17 cellular contexts compared by ENCODE assay signal in genomic region chr12:42396473-42397259, GRCh38.
DNase-seq lines count a peak whose midpoint lies in the region; ATAC-seq and TF ChIP-seq lines count a peak whose summit lies in the region.
"Had no signal": no experiment of that assay in that cellular context is flagged by ENCODE, and none has a peak within 500 bp of the region (broad histone marks: within the 10 kb centered on the region; RNA-seq: fewer than 3 reads in every experiment).

No MANE protein-coding gene starts in this region.

- H3K4me1 ChIP-seq in Peyer's patch: no peaks in the 10 kb centered on the region
- H3K4me1 ChIP-seq: ascending aorta, tibial nerve had no signal

- H3K9me3 Mint-ChIP-seq in activated CD4-positive, alpha-beta T cell treated with anti-CD3 and anti-CD28 coated beads for 36 hours (ENCODE audit: low read depth): no peaks in the 10 kb centered on the region
- no peaks in the 10 kb centered on the region for H3K9me3 Mint-ChIP-seq in activated naive CD8-positive, alpha-beta T cell treated with anti-CD3 and anti-CD28 coated beads, Interleukin-2, amount 50 U/mL, for 24 hours
- H3K9me3 Mint-ChIP-seq in activated T-helper 17 cell treated with anti-CD3 and anti-CD28 coated beads, Interleukin-2, amount 50 U/mL, for 72 hours: no peaks in the 10 kb centered on the region
- H3K9me3 Mint-ChIP-seq: activated T-cell treated with anti-CD3 and anti-CD28 coated beads, Interleukin-2, amount 50 U/mL, for 4 hours; neural crest cell had no signal

- ATAC-seq in activated CD4-positive, alpha-beta T cell treated with anti-CD3 and anti-CD28 coated beads for 36 hours: peak; percentile 26
- ATAC-seq in HG03066 (IDR thresholded peaks at IDR 0.05; ENCODE audit: low read depth, unreplicated experiment): peak; percentile 72
- ATAC-seq in activated naive CD8-positive, alpha-beta T cell treated with anti-CD3 and anti-CD28 coated beads, Interleukin-2, amount 50 U/mL, for 24 hours: no peak
- ATAC-seq in activated T-helper 17 cell treated with anti-CD3 and anti-CD28 coated beads, Interleukin-2, amount 50 U/mL, for 72 hours (replicated peaks): no peak
- no peak for ATAC-seq in GM18868 (IDR thresholded peaks at IDR 0.05; ENCODE audit: unreplicated experiment)
- ATAC-seq: activated T-cell treated with anti-CD3 and anti-CD28 coated beads, Interleukin-2, amount 50 U/mL, for 4 hours; right cardiac atrium; Right ventricle myocardium inferior had no signal

- no peaks in the 10 kb centered on the region for H3K9me3 ChIP-seq in Peyer's patch
- H3K9me3 ChIP-seq: ascending aorta, tibial nerve had no signal

- intact Hi-C loops in activated CD4-positive, alpha-beta T cell treated with anti-CD3 and anti-CD28 coated beads for 36 hours (cut with DNase I, micrococcal nuclease): no loop called here

- H3K36me3 ChIP-seq in Peyer's patch: peaks cover 0 to 35% (median 0%) of the 10 kb centered on the region in 3 donors

- H3K4me1 Mint-ChIP-seq in activated CD4-positive, alpha-beta T cell treated with anti-CD3 and anti-CD28 coated beads for 36 hours: no peaks in the 10 kb centered on the region
- peaks cover 7% of the 10 kb centered on the region for H3K4me1 Mint-ChIP-seq in activated naive CD8-positive, alpha-beta T cell treated with anti-CD3 and anti-CD28 coated beads, Interleukin-2, amount 50 U/mL, for 24 hours
- H3K4me1 Mint-ChIP-seq in activated T-helper 17 cell treated with anti-CD3 and anti-CD28 coated beads, Interleukin-2, amount 50 U/mL, for 72 hours: no peaks in the 10 kb centered on the region
- H3K4me1 Mint-ChIP-seq: CD14-positive monocyte, neural crest cell had no signal

- no peaks in the 10 kb centered on the region for H3K27me3 Mint-ChIP-seq in activated CD4-positive, alpha-beta T cell treated with anti-CD3 and anti-CD28 coated beads for 36 hours
- no peaks in the 10 kb centered on the region for H3K27me3 Mint-ChIP-seq in activated naive CD8-positive, alpha-beta T cell treated with anti-CD3 and anti-CD28 coated beads, Interleukin-2, amount 50 U/mL, for 24 hours
- H3K27me3 Mint-ChIP-seq in activated T-helper 17 cell treated with anti-CD3 and anti-CD28 coated beads, Interleukin-2, amount 50 U/mL, for 72 hours: no peaks in the 10 kb centered on the region

- H3K4me3 ChIP-seq in skeletal muscle cell (ENCODE audit: low read depth, low read length) (no peak overlapping the region), Peyer's patch (no peak overlapping the region)
- H3K4me3 ChIP-seq: ascending aorta, tibial nerve had no signal

- DNase-seq in activated CD4-positive, alpha-beta T cell treated with anti-CD3 and anti-CD28 coated beads for 36 hours: no peak
- DNase-seq in activated CD4-positive, alpha-beta T cell treated with anti-CD3 and anti-CD28 coated beads for 4 hours: no peak
- DNase-seq in activated naive CD8-positive, alpha-beta T cell treated with anti-CD3 and anti-CD28 coated beads, Interleukin-2, amount 50 U/mL, for 24 hours: no peak
- DNase-seq in skeletal muscle cell (ENCODE audit: low read depth) (peak; percentile 7), Peyer's patch (no peak)
- DNase-seq: 8988T; activated T-cell treated with anti-CD3 and anti-CD28 coated beads, Interleukin-2, amount 50 U/mL, for 4 hours; NCI-H2081 treated with DMSO at 0.1 percent for 48 hours; right cardiac atrium had no signal

- H3K27me3 ChIP-seq in Peyer's patch: no peaks in the 10 kb centered on the region
- H3K27me3 ChIP-seq: ascending aorta, tibial nerve had no signal

- peaks cover 32% of the 10 kb centered on the region for H3K36me3 Mint-ChIP-seq in activated CD4-positive, alpha-beta T cell treated with anti-CD3 and anti-CD28 coated beads for 36 hours (ENCODE audit: low read depth)
- peaks cover 43% of the 10 kb centered on the region for H3K36me3 Mint-ChIP-seq in activated naive CD8-positive, alpha-beta T cell treated with anti-CD3 and anti-CD28 coated beads, Interleukin-2, amount 50 U/mL, for 24 hours (ENCODE audit: low read depth)
- H3K36me3 Mint-ChIP-seq in activated T-helper 17 cell treated with anti-CD3 and anti-CD28 coated beads, Interleukin-2, amount 50 U/mL, for 72 hours (ENCODE audit: low read depth): peaks cover 98% of the 10 kb centered on the region

- no peak overlapping the region for H3K27ac Mint-ChIP-seq in activated CD4-positive, alpha-beta T cell treated with anti-CD3 and anti-CD28 coated beads for 36 hours
- peak overlapping the region; percentile 12 for H3K27ac Mint-ChIP-seq in activated naive CD8-positive, alpha-beta T cell treated with anti-CD3 and anti-CD28 coated beads, Interleukin-2, amount 50 U/mL, for 24 hours
- no peak overlapping the region for H3K27ac Mint-ChIP-seq in activated T-helper 17 cell treated with anti-CD3 and anti-CD28 coated beads, Interleukin-2, amount 50 U/mL, for 72 hours

- TF ChIP-seq POLR2A in Peyer's patch (IDR thresholded peaks at IDR 0.05): no peak

- H3K27ac ChIP-seq in Peyer's patch: no peak overlapping the region
- H3K27ac ChIP-seq: ascending aorta, tibial nerve had no signal

- POLR2A ChIA-PET in activated CD4-positive, alpha-beta T cell treated with anti-CD3 and anti-CD28 coated beads for 36 hours (lab: Charles Lee): no interaction called here

- CTCF ChIA-PET in activated CD4-positive, alpha-beta T cell treated with anti-CD3 and anti-CD28 coated beads for 36 hours (lab: Charles Lee): interaction anchor here (0.5 to 0.6 kb wide), 2 partner anchors 18 to 214 kb away, joined by 3 read pairs; no protein-coding TSS in a partner anchor

- no peak for TF ChIP-seq CTCF in Peyer's patch (IDR thresholded peaks at IDR 0.05)

- no peak overlapping the region for H3K4me3 Mint-ChIP-seq in activated CD4-positive, alpha-beta T cell treated with anti-CD3 and anti-CD28 coated beads for 36 hours
- no peak overlapping the region for H3K4me3 Mint-ChIP-seq in activated naive CD8-positive, alpha-beta T cell treated with anti-CD3 and anti-CD28 coated beads, Interleukin-2, amount 50 U/mL, for 24 hours
- H3K4me3 Mint-ChIP-seq in activated T-helper 17 cell treated with anti-CD3 and anti-CD28 coated beads, Interleukin-2, amount 50 U/mL, for 72 hours: no peak overlapping the region
- H3K4me3 Mint-ChIP-seq: activated T-cell treated with anti-CD3 and anti-CD28 coated beads, Interleukin-2, amount 50 U/mL, for 4 hours; CD14-positive monocyte; neural crest cell had no signal

Comparison
In these comparisons a context has a peak if more than half of its experiments do, and no peak if none do; other contexts are left out.
1. ATAC-seq: peak in activated CD4-positive, alpha-beta T cell treated with anti-CD3 and anti-CD28 coated beads for 36 hours (single experiment) and HG03066 (single experiment); none in activated naive CD8-positive, alpha-beta T cell treated with anti-CD3 and anti-CD28 coated beads, Interleukin-2, amount 50 U/mL, for 24 hours (single experiment), activated T-helper 17 cell treated with anti-CD3 and anti-CD28 coated beads, Interleukin-2, amount 50 U/mL, for 72 hours (single experiment) and GM18868 (single experiment).